Comparison of ENCODE assay signal across 18 cellular contexts in the genomic region with DNA sequence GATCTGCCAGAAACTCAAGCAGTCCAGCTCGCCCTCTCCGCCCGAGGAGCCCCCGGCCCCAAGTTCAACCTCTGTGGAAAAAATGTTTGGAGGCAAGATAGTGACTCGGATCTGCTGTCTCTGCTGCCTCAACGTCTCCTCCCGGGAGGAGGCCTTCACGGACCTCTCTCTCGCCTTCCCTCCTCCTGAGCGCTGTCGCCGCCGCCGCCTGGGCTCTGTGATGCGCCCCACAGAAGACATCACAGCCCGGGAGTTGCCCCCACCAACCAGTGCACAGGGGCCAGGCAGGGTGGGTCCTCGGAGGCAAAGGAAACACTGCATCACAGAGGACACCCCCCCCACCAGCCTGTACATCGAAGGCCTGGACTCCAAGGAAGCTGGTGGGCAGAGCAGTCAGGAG.
"Had no signal": no experiment of that assay in that cellular context is flagged by ENCODE, and none has a peak within 500 bp of the region (broad histone marks: within the 10 kb centered on the region; RNA-seq: fewer than 3 reads in every experiment).

No MANE protein-coding gene starts in this region.

- H3K27ac Mint-ChIP-seq: activated B cell treated with CpG ODN at 0.5 μM for 24 hours; activated CD4-positive, alpha-beta memory T cell treated with anti-CD3 and anti-CD28 coated beads, Interleukin-2, amount 10 ng/mL, durations not matched to agents 7 days and 5 days; activated CD8-positive, alpha-beta memory T cell treated with anti-CD3 and anti-CD28 coated beads, Interleukin-2, amount 10 ng/mL, durations not matched to agents 7 days and 5 days; activated naive CD8-positive, alpha-beta T cell; dendritic cell treated with granulocyte-macrophage colony-stimulating factor and Interleukin-4, amounts not matched to agents 40 ng/mL and 50 ng/mL, for 4 days; stimulated activated memory B cell treated with anti-CD40 and anti-IgM and Interleukin-4, amounts not matched to agents 10 μg/mL and 1 μg/mL and 100 μg/mL, for 72 hours had no signal

- H3K27me3 ChIP-seq: esophagus squamous epithelium, upper lobe of right lung had no signal

- H3K4me1 ChIP-seq: esophagus squamous epithelium, upper lobe of right lung had no signal

- H3K4me3 ChIP-seq: esophagus squamous epithelium, psoas muscle, SK-N-MC, upper lobe of right lung had no signal

- H3K9me3 Mint-ChIP-seq: activated B cell treated with CpG ODN at 0.5 μM for 24 hours; activated CD4-positive, alpha-beta memory T cell treated with anti-CD3 and anti-CD28 coated beads, Interleukin-2, amount 10 ng/mL, durations not matched to agents 7 days and 5 days; dendritic cell treated with granulocyte-macrophage colony-stimulating factor and Interleukin-4, amounts not matched to agents 40 ng/mL and 50 ng/mL, for 4 days; stimulated activated memory B cell treated with anti-CD40 and anti-IgM and Interleukin-4, amounts not matched to agents 10 μg/mL and 1 μg/mL and 100 μg/mL, for 72 hours had no signal

- H3K4me3 Mint-ChIP-seq: activated B cell treated with CpG ODN at 0.5 μM for 24 hours; activated CD4-positive, alpha-beta memory T cell treated with anti-CD3 and anti-CD28 coated beads, Interleukin-2, amount 10 ng/mL, durations not matched to agents 7 days and 5 days; activated CD8-positive, alpha-beta memory T cell treated with anti-CD3 and anti-CD28 coated beads, Interleukin-2, amount 10 ng/mL, durations not matched to agents 7 days and 5 days; activated naive CD8-positive, alpha-beta T cell; dendritic cell treated with granulocyte-macrophage colony-stimulating factor and Interleukin-4, amounts not matched to agents 40 ng/mL and 50 ng/mL, for 4 days; neural crest cell; stimulated activated memory B cell treated with anti-CD40 and anti-IgM and Interleukin-4, amounts not matched to agents 10 μg/mL and 1 μg/mL and 100 μg/mL, for 72 hours had no signal

- H3K27ac ChIP-seq: esophagus squamous epithelium, psoas muscle, SK-N-MC, upper lobe of right lung had no signal

- H3K27me3 Mint-ChIP-seq: activated B cell treated with CpG ODN at 0.5 μM for 24 hours; activated CD4-positive, alpha-beta memory T cell treated with anti-CD3 and anti-CD28 coated beads, Interleukin-2, amount 10 ng/mL, durations not matched to agents 7 days and 5 days; activated CD8-positive, alpha-beta memory T cell treated with anti-CD3 and anti-CD28 coated beads, Interleukin-2, amount 10 ng/mL, durations not matched to agents 7 days and 5 days; activated naive CD8-positive, alpha-beta T cell; dendritic cell treated with granulocyte-macrophage colony-stimulating factor and Interleukin-4, amounts not matched to agents 40 ng/mL and 50 ng/mL, for 4 days; stimulated activated memory B cell treated with anti-CD40 and anti-IgM and Interleukin-4, amounts not matched to agents 10 μg/mL and 1 μg/mL and 100 μg/mL, for 72 hours had no signal

- DNase-seq: activated B cell treated with CpG ODN at 0.5 μM for 24 hours; activated CD4-positive, alpha-beta memory T cell treated with anti-CD3 and anti-CD28 coated beads, Interleukin-2, amount 10 ng/mL, durations not matched to agents 7 days and 5 days; activated CD4-positive, alpha-beta T cell treated with anti-CD3 and anti-CD28 coated beads for 48 hours; activated CD8-positive, alpha-beta memory T cell treated with anti-CD3 and anti-CD28 coated beads, Interleukin-2, amount 10 ng/mL, durations not matched to agents 7 days and 5 days; activated effector memory CD4-positive, alpha-beta T cell treated with anti-CD3 and anti-CD28 coated beads, Interleukin-2, amount 50 U/mL, for 16 hours; effector CD8-positive, alpha-beta T cell; esophagus squamous epithelium; midbrain; psoas muscle; small intestine; stimulated activated CD4-positive, alpha-beta T cell treated with anti-CD3 and anti-CD28 coated beads, Interleukin-4, amount 100 ng/mL, for 24 hours; T-helper 9 cell had no signal

- H3K4me1 Mint-ChIP-seq: activated B cell treated with CpG ODN at 0.5 μM for 24 hours; stimulated activated memory B cell treated with anti-CD40 and anti-IgM and Interleukin-4, amounts not matched to agents 10 μg/mL and 1 μg/mL and 100 μg/mL, for 72 hours had no signal

- H3K9me3 ChIP-seq: esophagus squamous epithelium, psoas muscle, upper lobe of right lung had no signal

- ATAC-seq: activated CD8-positive, alpha-beta memory T cell treated with anti-CD3 and anti-CD28 coated beads, Interleukin-2, amount 10 ng/mL, durations not matched to agents 7 days and 5 days; psoas muscle; stimulated activated memory B cell treated with anti-CD40 and anti-IgM and Interleukin-4, amounts not matched to agents 10 μg/mL and 1 μg/mL and 100 μg/mL, for 72 hours had no signal
